ENCODE assay signal across 8 cellular contexts in the genomic region with DNA sequence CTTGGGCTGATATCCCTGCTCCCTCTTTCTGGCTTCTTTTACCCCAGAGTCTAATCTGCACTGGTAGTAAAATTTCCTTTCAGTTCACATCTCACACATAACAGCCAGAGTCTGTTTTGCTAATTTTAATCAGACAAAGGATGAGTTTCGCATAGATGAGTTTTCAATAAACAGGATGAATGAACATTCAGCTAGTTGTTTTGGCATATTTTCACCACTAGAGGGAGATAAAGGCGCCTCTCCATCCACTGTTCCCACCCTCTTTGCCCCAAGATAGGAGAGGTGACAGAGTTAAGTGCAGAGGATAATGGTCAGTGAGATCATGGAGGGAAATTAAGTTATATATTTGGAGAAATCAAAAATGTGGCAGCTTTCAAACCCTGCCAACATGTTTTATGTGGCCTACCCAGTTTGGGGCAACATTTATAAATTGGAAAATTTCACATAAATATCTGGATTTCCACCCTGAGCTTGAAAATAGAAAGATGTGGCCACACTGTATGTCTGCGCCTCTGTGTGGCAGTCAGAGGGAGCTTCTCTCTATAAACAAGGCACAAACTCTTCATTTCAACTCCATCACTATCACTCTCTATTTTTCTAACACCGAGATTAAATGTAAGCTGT. TPM values are rescaled to one million over a fixed set of nuclear protein-coding genes. Genes with fewer than 3 reads are reported as not detected.
DNase-seq lines count a peak whose midpoint lies in the region; ATAC-seq, FAIRE-seq and TF ChIP-seq lines count a peak whose summit lies in the region.

No MANE protein-coding gene starts in this region.

- DNase-seq in COR-L47 (lab: John Stamatoyannopoulos, UW) (peak; percentile 54), NCI-H510A (lab: John Stamatoyannopoulos, UW) (peak; percentile 14), mammary epithelial cell (peak; percentile 39), kidney tubule cell (ENCODE audit: low spot score) (peak; percentile 60), urothelium cell line (ENCODE audit: low spot score) (peak; percentile 38)
- DNase-seq in stimulated activated CD4-positive, alpha-beta T cell treated with anti-CD3 and anti-CD28 coated beads, Interleukin-1b, Interleukin-23, amount 100 ng/mL, for 48 hours, result no peak

- H3K79me2 ChIP-seq in mammary epithelial cell (ENCODE audit: insufficient read depth, low read length), result no peaks in the 10 kb centered on the region

- no peaks in the 10 kb centered on the region for H3K36me3 ChIP-seq in mammary epithelial cell (ENCODE audit: insufficient read depth, low read length)

- no peaks in the 10 kb centered on the region for H3K27me3 ChIP-seq in mammary epithelial cell (ENCODE audit: insufficient read depth, low read length)

- no peak for FAIRE-seq in urothelium cell line (lab: Jason Lieb, UNC)

- no peak overlapping the region for H3K4me3 ChIP-seq in mammary epithelial cell (replicated peaks in 1 of 3; ENCODE audit: insufficient read depth in 1 of 3, low read depth in 2 of 3, low read length in 3 of 3)

- peak; percentile 77 for ATAC-seq in GM19023 (IDR thresholded peaks at IDR 0.05; ENCODE audit: unreplicated experiment)
- ATAC-seq in HG03159 (IDR thresholded peaks at IDR 0.05; ENCODE audit: unreplicated experiment), result peak; percentile 98

- H4K20me1 ChIP-seq in mammary epithelial cell (ENCODE audit: insufficient read depth, low read length), result no peaks in the 10 kb centered on the region

- WGBS in mammary epithelial cell (ENCODE audit: low coverage, missing lambda C conversion rate), result 50% methylated on average over 4 of the region's 4 CpGs

- no peak overlapping the region for H3K4me2 ChIP-seq in mammary epithelial cell (ENCODE audit: insufficient read depth, low read depth, low read length)

- peak; percentile 84 to 88 for TF ChIP-seq CTCF in mammary epithelial cell (conservative IDR thresholded peaks at IDR 0.05 in 1 of 2, IDR thresholded peaks at IDR 0.05 in 1 of 2; ENCODE audit: extremely low read depth in 1 of 2, insufficient read depth in 1 of 2, low read depth in 1 of 2, low read length in 2 of 2)

- dilution Hi-C loops in mammary epithelial cell (cut with HindIII; ENCODE audit: low sequenced_read_pairs), result no loop called here

- peaks cover 16% of the 10 kb centered on the region for H3K4me1 ChIP-seq in mammary epithelial cell (ENCODE audit: insufficient read depth, low read length)

- no peak overlapping the region for H3K27ac ChIP-seq in mammary epithelial cell (ENCODE audit: insufficient read depth, low read depth, low read length)

- BruUV-seq in mammary epithelial cell (replicated peaks; lab: Mats Ljungman, UMichigan), result no TSS peak

- CTCF ChIA-PET in mammary epithelial cell (lab: Charles Lee; ENCODE audit: low non-redundant PET), result interaction anchor here (0.5 to 2.2 kb wide), 8 partner anchors 17 to 143 kb away, joined by 3 to 9 read pairs (median 5); no protein-coding TSS in a partner anchor

- no peaks in the 10 kb centered on the region for H3K9me3 ChIP-seq in mammary epithelial cell (replicated peaks; ENCODE audit: insufficient read depth, low read length)

- in situ Hi-C loops in mammary epithelial cell (cut with MboI; ENCODE audit: low sequenced_read_pairs in 2 of 2), result loop anchor here (25.0 kb wide), 1 partner anchor 126 kb away; no protein-coding TSS in a partner anchor

- intact Hi-C loops in mammary epithelial cell (cut with micrococcal nuclease), result loop anchor here (1.0 to 5.0 kb wide), 7 partner anchors 48 to 539 kb away; no protein-coding TSS in a partner anchor

- H2AFZ ChIP-seq in mammary epithelial cell (ENCODE audit: low read depth, low read length), result no peak overlapping the region

- no peak overlapping the region for H3K9ac ChIP-seq in mammary epithelial cell (ENCODE audit: insufficient read depth, low read length)

RNA-seq across cellular contexts. Expression of a gene that starts 48.5 kb away (rescaled TPM):
- total RNA-seq in mammary epithelial cell, result 10 to 100 TPM; 10.2 to 12.2 TPM
- polyA plus RNA-seq in mammary epithelial cell, result 2.6 TPM
- polyA minus RNA-seq in mammary epithelial cell, result 32.1 TPM
